ENCODE assay signal across 19 cellular contexts in genomic region chr16:55297910-55298175, GRCh38. TPM values are rescaled to one million over a fixed set of nuclear protein-coding genes. Genes with fewer than 3 reads are reported as not detected.
DNase-seq lines count a peak whose midpoint lies in the region; ATAC-seq and TF ChIP-seq lines count a peak whose summit lies in the region.
"Had no signal": no experiment of that assay in that cellular context is flagged by ENCODE, and none has a peak within 500 bp of the region (broad histone marks: within the 10 kb centered on the region; RNA-seq: fewer than 3 reads in every experiment).

No MANE protein-coding gene starts in this region.

- no peak overlapping the region for H3K4me2 ChIP-seq in GM23248 (ENCODE audit: unreplicated experiment)

- H3K36me3 Mint-ChIP-seq in CD14-positive monocyte: no peaks in the 10 kb centered on the region
- H3K36me3 Mint-ChIP-seq: immature natural killer cell had no signal

- in situ Hi-C loops in GM23248 (cut with MboI): no loop called here

- no peaks in the 10 kb centered on the region for H3F3A ChIP-seq in GM23248 (ENCODE audit: insufficient read depth)

- no peaks in the 10 kb centered on the region for H3K79me2 ChIP-seq in GM23248 (ENCODE audit: insufficient read depth)

- H3K27me3 ChIP-seq in GM23248 (replicated peaks; ENCODE audit: insufficient read depth) (0 out of 2 replicates have a peak, but pooled peaks cover 4% of the 10 kb centered on the region), foreskin keratinocyte (peaks cover 17% of the 10 kb centered on the region)

- H2AFZ ChIP-seq in GM23248: no peak overlapping the region

- intact Hi-C loops in CD14-positive monocyte (cut with micrococcal nuclease): no loop called here

- no peaks in the 10 kb centered on the region for H4K20me1 ChIP-seq in GM23248 (ENCODE audit: insufficient read depth)

- H3K27ac Mint-ChIP-seq in CD14-positive monocyte: no peak overlapping the region
- H3K27ac Mint-ChIP-seq: immature natural killer cell, nephron had no signal

- no peak overlapping the region for H3K27ac ChIP-seq in GM23248
- no peak overlapping the region for H3K27ac ChIP-seq in RWPE1
- H3K27ac ChIP-seq in foreskin keratinocyte: no peak overlapping the region

- H3K36me3 ChIP-seq in GM23248 (ENCODE audit: low read depth): no peaks in the 10 kb centered on the region

- no peaks in the 10 kb centered on the region for H3K4me1 Mint-ChIP-seq in CD14-positive monocyte
- H3K4me1 Mint-ChIP-seq: immature natural killer cell had no signal

- no peak overlapping the region for H3K9ac ChIP-seq in GM23248

- no peak for TF ChIP-seq CTCF in RWPE1 (conservative IDR thresholded peaks at IDR 0.05; ENCODE audit: low read depth)
- no peak for TF ChIP-seq CTCF in foreskin keratinocyte (conservative IDR thresholded peaks at IDR 0.05)
- TF ChIP-seq CTCF in CD14-positive monocyte (IDR thresholded peaks at IDR 0.05): no peak

- POLR2A ChIA-PET in RWPE1 (lab: Yijun Ruan, JAX; ENCODE audit: low non-redundant PET): no interaction called here

- ATAC-seq in foreskin keratinocyte (peak; percentile 86), GM19035 (IDR thresholded peaks at IDR 0.05; ENCODE audit: unreplicated experiment) (no peak)
- ATAC-seq: SK-N-SH treated with all-trans-retinoic acid at 6 μM for 48 hours had no signal

- DNase-seq in GM23248: peak; percentile 74
- peak; percentile 76 for DNase-seq in RWPE1 (ENCODE audit: low spot score)
- peak; percentile 47 to 79 for DNase-seq in foreskin keratinocyte
- no peak for DNase-seq in SHP77 (lab: John Stamatoyannopoulos, UW)
- DNase-seq in CD14-positive monocyte (ENCODE audit: low spot score): no peak
- DNase-seq in activated naive CD4-positive, alpha-beta T cell treated with Interleukin-2 at 50 U/mL for 16 hours: no peak
- DNase-seq: activated CD4-positive, alpha-beta T cell treated with anti-CD3 and anti-CD28 coated beads for 48 hours; activated CD8-positive, alpha-beta memory T cell treated with anti-CD3 and anti-CD28 coated beads, Interleukin-2, amount 50 U/mL, for 48 hours; anterior cingulate cortex; C1 segment of cervical spinal cord; cortex of kidney; head of caudate nucleus; immature natural killer cell; MV-4-11 had no signal

- no peak overlapping the region for H3K4me3 Mint-ChIP-seq in CD14-positive monocyte
- H3K4me3 Mint-ChIP-seq: immature natural killer cell, nephron had no signal

- H3K4me1 ChIP-seq in GM23248 (ENCODE audit: insufficient read depth): peaks cover 20% of the 10 kb centered on the region
- H3K4me1 ChIP-seq in foreskin keratinocyte: no peaks in the 10 kb centered on the region

- CTCF ChIA-PET in RWPE1 (lab: Yijun Ruan, JAX): interaction anchor here (1.3 kb wide), 1 partner anchor 17 kb away, joined by 7 read pairs; no protein-coding TSS in a partner anchor

- no peak overlapping the region for H3K4me3 ChIP-seq in GM23248

- H3K9me3 ChIP-seq in GM23248 (ENCODE audit: low read depth): no peaks in the 10 kb centered on the region

- peaks cover 0 to 7% (median 0%) of the 10 kb centered on the region in 7 donors for H3K9me3 Mint-ChIP-seq in CD14-positive monocyte

- H3K27me3 Mint-ChIP-seq in CD14-positive monocyte (ENCODE audit: low read depth in 3 of 3): peaks cover 8 to 20% (median 10%) of the 10 kb centered on the region in 3 donors

- H3K9me2 ChIP-seq in GM23248 (ENCODE audit: insufficient read depth): no peaks in the 10 kb centered on the region

RNA-seq across cellular contexts. Expression of gene IRX6, which starts 26.2 kb away (rescaled TPM):
- total RNA-seq in GM23248 (2014; rRNA removed; shearing (Covaris generic)): not detected in 2 replicates
- not detected in 2 replicates for polyA plus RNA-seq in GM23248 (2016; fragmentation: Nextera tagmentation; extraction: Ambion mirVana)
- not detected in 2 replicates for total RNA-seq in foreskin keratinocyte
- not detected in 2 replicates for polyA plus RNA-seq in foreskin keratinocyte
- polyA plus RNA-seq in CD14-positive monocyte: not detected
- total RNA-seq: endothelial cell of umbilical vein, pulmonary artery endothelial cell had no signal
- polyA plus RNA-seq: endothelial cell of umbilical vein, immature natural killer cell had no signal

Comparison
In these comparisons a context has a peak if more than half of its experiments do, and no peak if none do; other contexts are left out.
1. DNase-seq: peak in GM23248 (single experiment), RWPE1 (single experiment) and foreskin keratinocyte (2 of 2); none in SHP77 (0 of 2), CD14-positive monocyte (single experiment) and activated naive CD4-positive, alpha-beta T cell treated with Interleukin-2 at 50 U/mL for 16 hours (single experiment).